In genomic region chr10:71728218-71728737, GRCh38 we compare ENCODE assay signal across 8 cellular contexts. TPM values are rescaled to one million over a fixed set of nuclear protein-coding genes. Genes with fewer than 3 reads are reported as not detected.
DNase-seq lines count a peak whose midpoint lies in the region; ATAC-seq, FAIRE-seq and TF ChIP-seq lines count a peak whose summit lies in the region.

No MANE protein-coding gene starts in this region.

- peaks cover 9% of the 10 kb centered on the region for H3K27me3 Mint-ChIP-seq in chondrocyte (ENCODE audit: low read depth)

- H3K9me1 ChIP-seq in keratinocyte (ENCODE audit: control insufficient read depth, extremely low read depth, insufficient read depth, low read length) = no peaks in the 10 kb centered on the region

- no peak overlapping the region for H3K4me3 Mint-ChIP-seq in chondrocyte (ENCODE audit: unreplicated experiment)

- no peak for TF ChIP-seq CTCF in keratinocyte (optimal IDR thresholded peaks at IDR 0.05 in 1 of 3, IDR thresholded peaks at IDR 0.05 in 1 of 3, conservative IDR thresholded peaks at IDR 0.05 in 1 of 3; ENCODE audit: extremely low read depth in 1 of 3, insufficient read depth in 2 of 3, low read length in 3 of 3)
- TF ChIP-seq CTCF in chondrocyte (IDR thresholded peaks at IDR 0.05) = no peak

- peak overlapping the region; percentile 4 for H3K4me2 ChIP-seq in keratinocyte (ENCODE audit: control insufficient read depth, extremely low read depth, insufficient read depth, low read depth, low read length)

- H3K36me3 ChIP-seq in keratinocyte (ENCODE audit: control insufficient read depth in 2 of 2, extremely low read depth in 1 of 2, insufficient read depth in 2 of 2, low read length in 2 of 2) (no peaks in the 10 kb centered on the region), aorta (ENCODE audit: control insufficient read depth in 1 of 2, insufficient read depth in 2 of 2, low read length in 1 of 2) (no peaks in the 10 kb centered on the region)

- H4K20me1 ChIP-seq in keratinocyte (ENCODE audit: control insufficient read depth, extremely low read depth, insufficient read depth, low read length) = no peaks in the 10 kb centered on the region

- H3K9me3 Mint-ChIP-seq in chondrocyte (ENCODE audit: low read depth) = no peaks in the 10 kb centered on the region

- peak; percentile 25 for ATAC-seq in GM18870 (IDR thresholded peaks at IDR 0.05; ENCODE audit: unreplicated experiment)
- ATAC-seq in HG02840 (IDR thresholded peaks at IDR 0.05; ENCODE audit: low FRiP score, unreplicated experiment) = peak; percentile 31
- peak; percentile 27; the same call in 1 of the 3 replicates for ATAC-seq in SK-N-SH treated with all-trans-retinoic acid at 6 μM for 48 hours
- peak; percentile 17 for ATAC-seq in aorta (ENCODE audit: low FRiP score)

- H3K36me3 Mint-ChIP-seq in chondrocyte (ENCODE audit: low read depth) = no peaks in the 10 kb centered on the region

- DNase-seq in keratinocyte (ENCODE audit: low read depth, low spot score) = no peak
- DNase-seq in aorta = peak in 1 of 2 donors; percentile 54
- DNase-seq in GF-D8 (lab: John Stamatoyannopoulos, UW) = no peak
- no peak for DNase-seq in chondrocyte (ENCODE audit: low spot score)
- no peak for DNase-seq in NCI-H1694 (lab: John Stamatoyannopoulos, UW)

- no peak overlapping the region for H3K9ac ChIP-seq in keratinocyte (ENCODE audit: control insufficient read depth, extremely low read depth, insufficient read depth, low read length)

- H3K79me2 ChIP-seq in keratinocyte (ENCODE audit: control insufficient read depth, insufficient read depth, low read length) = no peaks in the 10 kb centered on the region

- H3K4me1 ChIP-seq in keratinocyte (ENCODE audit: control insufficient read depth, extremely low read depth, insufficient read depth, low read length) = peaks cover 26% of the 10 kb centered on the region
- H3K4me1 ChIP-seq in aorta (ENCODE audit: control insufficient read depth in 1 of 2, insufficient read depth in 2 of 2, low read length in 2 of 2) = no peaks in the 10 kb centered on the region

- H3K4me1 Mint-ChIP-seq in chondrocyte (ENCODE audit: low read depth) = peaks cover 4% of the 10 kb centered on the region

- H3K27ac Mint-ChIP-seq in chondrocyte (ENCODE audit: unreplicated experiment) = no peak overlapping the region

- dilution Hi-C loops in keratinocyte (cut with MboI; ENCODE audit: extremely low pct_ligation_motif_present, low sequenced_read_pairs) = no loop called here

- FAIRE-seq in keratinocyte (lab: Jason Lieb, UNC) = no peak

- intact Hi-C loops in aorta (cut with DNase I) = no loop called here

- peaks cover 4% of the 10 kb centered on the region for H3K27me3 ChIP-seq in keratinocyte (ENCODE audit: control insufficient read depth, extremely low read depth, insufficient read depth, low read length)
- no peaks in the 10 kb centered on the region for H3K27me3 ChIP-seq in aorta (ENCODE audit: control insufficient read depth in 1 of 2, insufficient read depth in 2 of 2, low read length in 1 of 2)

- H3K27ac ChIP-seq in keratinocyte (ENCODE audit: control insufficient read depth, insufficient read depth, low read length) (no peak overlapping the region), aorta (ENCODE audit: low read depth in 1 of 2, low read length in 2 of 2) (no peak overlapping the region)

- H3K9me3 ChIP-seq in keratinocyte (ENCODE audit: control insufficient read depth, low read depth, low read length) = no peaks in the 10 kb centered on the region
- no peaks in the 10 kb centered on the region for H3K9me3 ChIP-seq in aorta (ENCODE audit: control insufficient read depth, low read length)

- 3 to 7% methylated on average over 4 of the region's 4 CpGs for WGBS in aorta, 2 donors

- H2AFZ ChIP-seq in keratinocyte (ENCODE audit: control insufficient read depth, low read length) = no peak overlapping the region

- H3K4me3 ChIP-seq in keratinocyte (ENCODE audit: control insufficient read depth in 2 of 3, extremely low read depth in 1 of 3, insufficient read depth in 2 of 3, low read depth in 1 of 3, low read length in 3 of 3) (no peak overlapping the region), aorta (ENCODE audit: low read length in 2 of 2) (no peak overlapping the region)

TF ChIP-seq in SK-N-SH treated with all-trans-retinoic acid at 6 μM for 48 hours, 23 proteins besides CTCF, POLR2A, EP300 and RAD21:
- TF ChIP-seq GLIS3 (CRISPR knock-in tag; IDR thresholded peaks at IDR 0.05) = no peak
- peak; percentile 23; the same call in 1 of the 2 replicates for TF ChIP-seq TCF4 (CRISPR knock-in tag; IDR thresholded peaks at IDR 0.05; ENCODE audit: borderline replicate concordance)
TF ChIP-seq in SK-N-SH treated with all-trans-retinoic acid at 6 μM for 48 hours: peak in this region for 1.

RNA-seq across cellular contexts. Expression of gene C10orf105, which starts 8.7 kb away (rescaled TPM):
- not detected in 3 replicates for polyA plus RNA-seq in keratinocyte
- polyA plus RNA-seq in keratinocyte (2011; ENCODE audit: low read depth) = not detected
- not detected in 2 replicates for polyA plus RNA-seq in keratinocyte (2011; cell fraction: cytosol; rRNA removed)
- not detected in 2 replicates for polyA plus RNA-seq in keratinocyte (2011; cell fraction: nucleus; rRNA removed)
- polyA plus RNA-seq in keratinocyte (2012; ENCODE audit: low replicate concordance) = not detected in 2 replicates
- polyA minus RNA-seq in keratinocyte = not detected in 3 replicates
- not detected for polyA minus RNA-seq in keratinocyte (2011; cell fraction: cytosol; rRNA and poly(A)+ RNA removed)
- not detected in 2 replicates for polyA minus RNA-seq in keratinocyte (2011; cell fraction: nucleus; rRNA and poly(A)+ RNA removed)
- under 1 TPM; 0.36 to 0.42 TPM for total RNA-seq in aorta
- polyA plus RNA-seq in aorta = not detected
- not detected in 3 replicates for total RNA-seq in chondrocyte

RNA-seq across cellular contexts. Expression of gene VSIR, which starts 45.0 kb away (rescaled TPM):
- 8.1 to 17.1 TPM (median 11.7 TPM) in 3 replicates for polyA plus RNA-seq in keratinocyte
- polyA plus RNA-seq in keratinocyte (2011; ENCODE audit: low read depth) = 4.8 TPM
- 7.1 and 10.7 TPM in 2 replicates for polyA plus RNA-seq in keratinocyte (2011; cell fraction: cytosol; rRNA removed)
- polyA plus RNA-seq in keratinocyte (2011; cell fraction: nucleus; rRNA removed) = 16.9 and 21.5 TPM in 2 replicates
- 13.5 and 14.0 TPM in 2 replicates for polyA plus RNA-seq in keratinocyte (2012; ENCODE audit: low replicate concordance)
- polyA minus RNA-seq in keratinocyte = 11.3 to 32.3 TPM (median 16.6 TPM) in 3 replicates
- 14.4 TPM for polyA minus RNA-seq in keratinocyte (2011; cell fraction: cytosol; rRNA and poly(A)+ RNA removed)
- 9.4 and 16.7 TPM in 2 replicates for polyA minus RNA-seq in keratinocyte (2011; cell fraction: nucleus; rRNA and poly(A)+ RNA removed)
- total RNA-seq in aorta = 100 to 1,000 TPM in 1 of 2 donors, 10 to 100 TPM in 1; 91.8 to 123 TPM
- polyA plus RNA-seq in aorta = 10 to 100 TPM; 44.7 to 48.0 TPM
- 0.49 to 1.3 TPM in 2 of 3 replicates, not detected in the other for total RNA-seq in chondrocyte

Comparison
In these comparisons a context has a peak if more than half of its experiments do, and no peak if none do; other contexts are left out.
1. RNA of gene VSIR, which starts 45.0 kb away (total RNA-seq): 91.8 to 123 TPM in aorta; 0.49 to 1.3 TPM in chondrocyte; every median in the first group is over 10 times any median in the second.
2. Peak in every context shown above with its lines, with median percentiles within 50 percentile points of each other: ATAC-seq.